ENCODE assay signal across 21 cellular contexts in the genomic region with DNA sequence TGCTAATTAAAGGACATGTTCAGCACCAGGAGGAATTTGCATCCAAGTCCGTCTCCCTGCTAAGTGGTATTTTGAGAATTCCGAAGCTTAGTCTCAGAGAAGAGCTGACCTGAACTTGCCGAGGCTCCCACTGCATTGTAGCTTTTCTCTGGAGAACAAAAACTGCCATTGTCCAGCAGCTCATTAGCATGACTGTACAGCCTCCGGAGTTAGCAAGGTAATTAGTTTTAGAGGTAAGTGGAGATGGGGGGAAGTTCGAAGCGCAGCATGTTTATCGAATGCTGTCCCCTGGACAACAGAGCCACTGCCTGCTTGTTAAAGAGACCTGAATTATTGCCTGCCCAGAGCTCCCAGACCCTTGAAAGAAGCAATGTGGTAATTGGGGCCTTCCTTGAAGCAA.
DNase-seq lines count a peak whose midpoint lies in the region; ATAC-seq, FAIRE-seq and TF ChIP-seq lines count a peak whose summit lies in the region.
"Had no signal": no experiment of that assay in that cellular context is flagged by ENCODE, and none has a peak within 500 bp of the region (broad histone marks: within the 10 kb centered on the region; RNA-seq: fewer than 3 reads in every experiment).

No MANE protein-coding gene starts in this region.

- H3K27ac ChIP-seq in astrocyte (ENCODE audit: low read depth, low read length) (no peak overlapping the region), iPS-20b (ENCODE audit: low read length) (peak overlapping the region; percentile 4)
- H3K27ac ChIP-seq: skin epidermis, uterus had no signal

- no peaks in the 10 kb centered on the region for H3K9me3 Mint-ChIP-seq in astrocyte (ENCODE audit: unreplicated experiment)
- H3K9me3 Mint-ChIP-seq: T-cell had no signal

- no peaks in the 10 kb centered on the region for H3K4me1 ChIP-seq in astrocyte (ENCODE audit: insufficient read depth, low read length)
- peaks cover 30% of the 10 kb centered on the region for H3K4me1 ChIP-seq in iPS-20b (ENCODE audit: insufficient read depth, low read length)
- H3K4me1 ChIP-seq: Caco-2, pancreas, uterus had no signal

- no peak for ATAC-seq in GM21528 (IDR thresholded peaks at IDR 0.05; ENCODE audit: low FRiP score, unreplicated experiment)
- ATAC-seq: Right ventricle myocardium inferior, T-cell had no signal

- H4K20me1 ChIP-seq in astrocyte (ENCODE audit: insufficient read depth, low read length), result no peaks in the 10 kb centered on the region

- no peak overlapping the region for H3K27ac Mint-ChIP-seq in astrocyte (ENCODE audit: unreplicated experiment)
- H3K27ac Mint-ChIP-seq: T-cell had no signal

- peak; percentile 3 for DNase-seq in NCI-H146 treated with DMSO at 0.1 percent for 48 hours (lab: John Stamatoyannopoulos, UW; ENCODE audit: unreplicated experiment)
- peak; percentile 34 for DNase-seq in astrocyte (ENCODE audit: low read depth)
- peak; percentile 94 for DNase-seq in retinal pigment epithelial cell (ENCODE audit: low read depth)
- DNase-seq in NCI-H510A (lab: John Stamatoyannopoulos, UW), result no peak
- no peak for DNase-seq in GM19240 (ENCODE audit: insufficient read length, low spot score)
- DNase-seq: activated CD4-positive, alpha-beta T cell treated with anti-CD3 and anti-CD28 coated beads, Interleukin-2, amount 50 U/mL, for 4 hours; activated naive CD4-positive, alpha-beta T cell; activated T-cell treated with anti-CD3 and anti-CD28 coated beads for 4 hours; aorta; Caco-2; Kasumi-1; NCI-H1436; NCI-H345; pancreas; stimulated activated CD4-positive, alpha-beta T cell treated with anti-CD3 and anti-CD28 coated beads, Interleukin-4, amount 100 ng/mL, for 1 hour; T-cell; uterus had no signal

- H3K36me3 Mint-ChIP-seq in astrocyte (ENCODE audit: low read depth, unreplicated experiment), result no peaks in the 10 kb centered on the region
- H3K36me3 Mint-ChIP-seq: T-cell had no signal

- no peak for FAIRE-seq in astrocyte (lab: Jason Lieb, UNC)
- FAIRE-seq: pancreas had no signal

- no peaks in the 10 kb centered on the region for H3K79me2 ChIP-seq in astrocyte (ENCODE audit: insufficient read depth, low read length)

- H3K27me3 Mint-ChIP-seq in astrocyte (ENCODE audit: low read depth, unreplicated experiment), result peaks cover 26% of the 10 kb centered on the region

- H3K27me3 ChIP-seq in astrocyte (ENCODE audit: insufficient read depth, low read length) (peaks cover 13% of the 10 kb centered on the region), iPS-20b (ENCODE audit: insufficient read depth, low read length) (no peaks in the 10 kb centered on the region)
- H3K27me3 ChIP-seq: pancreas, uterus had no signal

- TF ChIP-seq CTCF in astrocyte (IDR thresholded peaks at IDR 0.05; ENCODE audit: insufficient read depth, low read depth, low read length), result no peak
- no peak for TF ChIP-seq CTCF in retinal pigment epithelial cell (conservative IDR thresholded peaks at IDR 0.05; ENCODE audit: low read depth, low read length)

- no peak overlapping the region for H3K4me3 Mint-ChIP-seq in astrocyte (ENCODE audit: unreplicated experiment)
- H3K4me3 Mint-ChIP-seq: T-cell had no signal

- H3K9ac ChIP-seq in astrocyte (ENCODE audit: low read length), result no peak overlapping the region
- peak overlapping the region; percentile 62; the same call in 1 of the 2 replicates for H3K9ac ChIP-seq in iPS-20b (ENCODE audit: low read depth, low read length)

- no peak overlapping the region for H2AFZ ChIP-seq in astrocyte (ENCODE audit: low read depth, low read length)

- H3K4me3 ChIP-seq in astrocyte (ENCODE audit: insufficient read depth, low read depth, low read length), result no peak overlapping the region
- peak overlapping the region; percentile 55 for H3K4me3 ChIP-seq in iPS-20b (ENCODE audit: low read length)
- H3K4me3 ChIP-seq in retinal pigment epithelial cell (ENCODE audit: low read length), result no peak overlapping the region
- H3K4me3 ChIP-seq: pancreas, skin epidermis, uterus had no signal

- H3K4me2 ChIP-seq in astrocyte (ENCODE audit: low read length), result peak overlapping the region; percentile 29

- H3K36me3 ChIP-seq in astrocyte (ENCODE audit: insufficient read depth, low read length) (no peaks in the 10 kb centered on the region), iPS-20b (ENCODE audit: insufficient read depth, low read depth, low read length) (no peaks in the 10 kb centered on the region)
- H3K36me3 ChIP-seq: pancreas, uterus had no signal

- no peaks in the 10 kb centered on the region for H3K4me1 Mint-ChIP-seq in astrocyte (ENCODE audit: low read depth, unreplicated experiment)
- H3K4me1 Mint-ChIP-seq: T-cell had no signal

- H3K9me3 ChIP-seq in astrocyte (ENCODE audit: insufficient read depth, low read depth, low read length), result no peaks in the 10 kb centered on the region
- H3K9me3 ChIP-seq in iPS-20b (ENCODE audit: insufficient read depth, low read depth, low read length), result no peaks in the 10 kb centered on the region
- H3K9me3 ChIP-seq: Caco-2, pancreas, uterus had no signal

Comparison
In these comparisons a context has a peak if more than half of its experiments do, and no peak if none do; other contexts are left out.
1. DNase-seq: peak in NCI-H146 treated with DMSO at 0.1 percent for 48 hours (single experiment), astrocyte (single experiment) and retinal pigment epithelial cell (single experiment); none in NCI-H510A (single experiment) and GM19240 (single experiment).